ENCODE assay signal across 17 cellular contexts in the genomic region with DNA sequence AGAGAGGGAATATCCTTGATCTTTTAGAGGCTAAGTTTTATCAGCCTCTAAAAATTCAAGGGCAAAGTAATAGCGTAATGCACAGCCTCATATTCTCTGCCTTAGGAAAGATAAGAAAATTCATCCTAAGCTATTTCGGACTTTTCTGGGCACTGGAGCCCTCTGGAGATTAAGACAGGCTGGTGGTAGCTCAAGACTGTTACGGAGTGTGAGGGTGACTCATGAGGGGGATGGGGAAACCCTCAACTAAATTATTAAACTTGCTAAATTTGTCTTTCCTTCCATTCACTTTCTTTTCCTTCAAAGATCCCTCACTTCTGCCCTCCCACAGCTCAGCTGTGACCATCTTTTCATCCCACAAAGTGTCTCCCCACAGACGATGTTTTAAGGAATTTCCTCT.
DNase-seq lines count a peak whose midpoint lies in the region; ATAC-seq, FAIRE-seq and TF ChIP-seq lines count a peak whose summit lies in the region.
"Had no signal": no experiment of that assay in that cellular context is flagged by ENCODE, and none has a peak within 500 bp of the region (broad histone marks: within the 10 kb centered on the region; RNA-seq: fewer than 3 reads in every experiment).

No MANE protein-coding gene starts in this region.

- FAIRE-seq in frontal cortex (lab: Jason Lieb, UNC) = no peak
- FAIRE-seq: A204.1, K562 had no signal

- peaks cover 36% of the 10 kb centered on the region for H3K9me3 Mint-ChIP-seq in nephron progenitor cell
- no peaks in the 10 kb centered on the region for H3K9me3 Mint-ChIP-seq in naive thymus-derived CD8-positive, alpha-beta T cell
- H3K9me3 Mint-ChIP-seq: HFFc6 had no signal

- no peaks in the 10 kb centered on the region for H3K27me3 ChIP-seq in upper lobe of right lung

- no peak overlapping the region for H3K4me3 ChIP-seq in upper lobe of right lung
- H3K4me3 ChIP-seq: K562 had no signal

- ATAC-seq in left cardiac atrium (peak in 1 of 2 donors; percentile 27), left ventricle myocardium superior (no peak), upper lobe of right lung (no peak)
- ATAC-seq in naive thymus-derived CD8-positive, alpha-beta T cell = no peak
- ATAC-seq: K562, PC-3 had no signal

- DNase-seq in left cardiac atrium (peak; percentile 1), left ventricle myocardium superior (no peak), amniotic epithelial cell (ENCODE audit: low read depth) (peak; percentile 24), nephron progenitor cell (no peak), upper lobe of right lung (no peak), AG08396 (ENCODE audit: low spot score) (no peak), frontal cortex (ENCODE audit: low spot score in 2 of 2) (no peak)
- no peak for DNase-seq in naive thymus-derived CD8-positive, alpha-beta T cell
- DNase-seq: HFFc6; NCI-H1417 treated with DMSO at 0.1 percent for 48 hours; NCI-H2081; NCI-H526; NK-92 treated with Interleukin-12 subunit alpha and Interleukin-12 subunit beta, amount 100 ng/mL, for 24 hours; PC-3 had no signal

- no peaks in the 10 kb centered on the region for H3K9me3 ChIP-seq in upper lobe of right lung
- H3K9me3 ChIP-seq: Caco-2 had no signal

- peaks cover 45% of the 10 kb centered on the region for H3K36me3 Mint-ChIP-seq in nephron progenitor cell (ENCODE audit: low read depth)
- peaks cover 0 to 2% (median 0%) of the 10 kb centered on the region in 3 donors for H3K36me3 Mint-ChIP-seq in naive thymus-derived CD8-positive, alpha-beta T cell

- H3K27ac ChIP-seq in upper lobe of right lung = peak overlapping the region; percentile 72

- intact Hi-C loops in left cardiac atrium (cut with DNase I) (no loop called here), left ventricle myocardium superior (cut with micrococcal nuclease) (no loop called here), upper lobe of right lung (cut with DNase I) (no loop called here)

- peaks cover 21% of the 10 kb centered on the region for H3K27me3 Mint-ChIP-seq in nephron progenitor cell (ENCODE audit: low read depth, poor library complexity)
- H3K27me3 Mint-ChIP-seq in naive thymus-derived CD8-positive, alpha-beta T cell = peaks cover 0 to 6% (median 0%) of the 10 kb centered on the region in 5 donors

- H3K4me1 Mint-ChIP-seq in nephron progenitor cell = peaks cover 22% of the 10 kb centered on the region
- no peaks in the 10 kb centered on the region for H3K4me1 Mint-ChIP-seq in naive thymus-derived CD8-positive, alpha-beta T cell

- POLR2A ChIA-PET in naive thymus-derived CD8-positive, alpha-beta T cell (lab: Charles Lee) = no interaction called here

- H3K4me3 Mint-ChIP-seq in nephron progenitor cell = no peak overlapping the region
- no peak overlapping the region for H3K4me3 Mint-ChIP-seq in naive thymus-derived CD8-positive, alpha-beta T cell
- H3K4me3 Mint-ChIP-seq: HFFc6 had no signal

- H3K4me1 ChIP-seq in upper lobe of right lung = peaks cover 8% of the 10 kb centered on the region
- H3K4me1 ChIP-seq: Caco-2 had no signal

- no peaks in the 10 kb centered on the region for H3K36me3 ChIP-seq in upper lobe of right lung

- no peak for TF ChIP-seq CTCF in nephron progenitor cell (IDR thresholded peaks at IDR 0.05)
- TF ChIP-seq CTCF in upper lobe of right lung (IDR thresholded peaks at IDR 0.05) = no peak

- peak overlapping the region; percentile 76 for H3K27ac Mint-ChIP-seq in nephron progenitor cell
- H3K27ac Mint-ChIP-seq in naive thymus-derived CD8-positive, alpha-beta T cell = peak overlapping the region in 2 of 10 donors; percentile 18 to 78
- H3K27ac Mint-ChIP-seq: HFFc6 had no signal

Comparison
In these comparisons a context has a peak if more than half of its experiments do, and no peak if none do; other contexts are left out.
1. DNase-seq: peak in left cardiac atrium (single experiment) and amniotic epithelial cell (single experiment); none in left ventricle myocardium superior (single experiment), nephron progenitor cell (single experiment), upper lobe of right lung (single experiment), naive thymus-derived CD8-positive, alpha-beta T cell (0 of 10), AG08396 (single experiment) and frontal cortex (0 of 2).